31 cellular contexts compared by ENCODE assay signal in genomic region chr3:100761951-100762350, GRCh38.
"Had no signal": no experiment of that assay in that cellular context is flagged by ENCODE, and none has a peak within 500 bp of the region (broad histone marks: within the 10 kb centered on the region; RNA-seq: fewer than 3 reads in every experiment).

No MANE protein-coding gene starts in this region.

- ATAC-seq: gastroesophageal sphincter, heart right ventricle had no signal

- H3K4me1 Mint-ChIP-seq: activated B cell treated with CpG ODN at 0.5 μM for 24 hours had no signal

- H3K36me3 Mint-ChIP-seq: activated CD4-positive, alpha-beta memory T cell treated with anti-CD3 and anti-CD28 coated beads for 36 hours; activated naive CD4-positive, alpha-beta T cell treated with anti-CD3 and anti-CD28 coated beads, Interleukin-2, amount 50 U/mL, for 24 hours; activated naive CD8-positive, alpha-beta T cell treated with anti-CD3 and anti-CD28 coated beads for 36 hours had no signal

- H3K27ac ChIP-seq: adrenal gland, body of pancreas, dorsolateral prefrontal cortex, epithelial cell of prostate, esophagus squamous epithelium, gastroesophageal sphincter, heart right ventricle, hepatocyte, WERI-Rb-1 had no signal

- DNase-seq: activated B cell treated with CpG ODN at 0.5 μM for 24 hours; activated CD8-positive, alpha-beta memory T cell treated with anti-CD3 and anti-CD28 coated beads, Interleukin-2, amount 10 ng/mL, durations not matched to agents 7 days and 5 days; activated CD8-positive, alpha-beta memory T cell treated with anti-CD3 and anti-CD28 coated beads, Interleukin-2, amount 50 U/mL, for 4 hours; activated naive CD8-positive, alpha-beta T cell treated with anti-CD3 and anti-CD28 coated beads for 36 hours; activated naive CD8-positive, alpha-beta T cell treated with anti-CD3 and anti-CD28 coated beads, Interleukin-2, amount 50 U/mL, for 24 hours; adrenal gland; amygdala; aorta; caudate nucleus; cortex of kidney; dorsolateral prefrontal cortex; effector memory CD4-positive, alpha-beta T cell; esophagus squamous epithelium; foreskin melanocyte; heart right ventricle; T-helper 17 cell; T1000 had no signal

- H3K27me3 Mint-ChIP-seq: activated CD4-positive, alpha-beta memory T cell treated with anti-CD3 and anti-CD28 coated beads for 36 hours; activated CD4-positive, alpha-beta T cell treated with anti-CD3 and anti-CD28 coated beads, Interleukin-2, amount 10 ng/mL, durations not matched to agents 24 days and 14 days; activated CD8-positive, alpha-beta memory T cell treated with anti-CD3 and anti-CD28 coated beads, Interleukin-2, amount 10 ng/mL, durations not matched to agents 7 days and 5 days; activated naive CD4-positive, alpha-beta T cell treated with anti-CD3 and anti-CD28 coated beads, Interleukin-2, amount 50 U/mL, for 24 hours; activated naive CD8-positive, alpha-beta T cell treated with anti-CD3 and anti-CD28 coated beads for 36 hours; activated naive CD8-positive, alpha-beta T cell treated with anti-CD3 and anti-CD28 coated beads, Interleukin-2, amount 50 U/mL, for 24 hours; T-helper 17 cell had no signal

- H3K27me3 ChIP-seq: adrenal gland, body of pancreas, dorsolateral prefrontal cortex, esophagus squamous epithelium, gastroesophageal sphincter, heart right ventricle, hepatocyte had no signal

- H2AFZ ChIP-seq: hepatocyte had no signal

- H3K27ac Mint-ChIP-seq: activated B cell treated with CpG ODN at 0.5 μM for 24 hours; activated CD4-positive, alpha-beta memory T cell treated with anti-CD3 and anti-CD28 coated beads for 36 hours; activated CD4-positive, alpha-beta T cell treated with anti-CD3 and anti-CD28 coated beads, Interleukin-2, amount 10 ng/mL, durations not matched to agents 24 days and 14 days; activated CD8-positive, alpha-beta memory T cell treated with anti-CD3 and anti-CD28 coated beads, Interleukin-2, amount 10 ng/mL, durations not matched to agents 7 days and 5 days; activated CD8-positive, alpha-beta T cell treated with anti-CD3 and anti-CD28 coated beads, Interleukin-2, amount 10 ng/mL, durations not matched to agents 7 days and 5 days; activated naive CD4-positive, alpha-beta T cell treated with anti-CD3 and anti-CD28 coated beads for 36 hours; activated naive CD4-positive, alpha-beta T cell treated with anti-CD3 and anti-CD28 coated beads, Interleukin-2, amount 50 U/mL, for 24 hours; activated naive CD8-positive, alpha-beta T cell treated with anti-CD3 and anti-CD28 coated beads for 36 hours; activated naive CD8-positive, alpha-beta T cell treated with anti-CD3 and anti-CD28 coated beads, Interleukin-2, amount 50 U/mL, for 24 hours; activated T-helper 1 cell treated with anti-CD3 and anti-CD28 coated beads, Interleukin-12 subunit alpha, Interleukin-12 subunit beta, Interleukin-2, Interleukin-4 antibody, amounts not matched to agents 30 ng/mL and 10 ng/mL and 1 ng/mL, durations not matched to agents 14 hours and 24 hours and 36 hours; activated T-helper 2 cell treated with anti-CD3 and anti-CD28 coated beads, Interferon-gamma antibody, Interleukin-2, Interleukin-4, amounts not matched to agents 10 μg/mL and 5 μg/mL and 100 μg/mL, durations not matched to agents 14 hours and 24 hours and 36 hours; endodermal cell; T-helper 17 cell; T-helper 2 cell treated with Interferon-gamma antibody and Interleukin-4, amounts not matched to agents 5 μg/mL and 100 μg/mL, for 36 hours had no signal

- H3K79me2 ChIP-seq: hepatocyte had no signal

- H3K9me3 ChIP-seq: adrenal gland, body of pancreas, esophagus squamous epithelium, gastroesophageal sphincter, heart right ventricle had no signal

- H3K9me3 Mint-ChIP-seq: activated B cell treated with CpG ODN at 0.5 μM for 24 hours; activated CD4-positive, alpha-beta memory T cell treated with anti-CD3 and anti-CD28 coated beads for 36 hours; activated CD4-positive, alpha-beta T cell treated with anti-CD3 and anti-CD28 coated beads, Interleukin-2, amount 10 ng/mL, durations not matched to agents 24 days and 14 days; activated naive CD4-positive, alpha-beta T cell treated with anti-CD3 and anti-CD28 coated beads for 36 hours; activated naive CD4-positive, alpha-beta T cell treated with anti-CD3 and anti-CD28 coated beads, Interleukin-2, amount 50 U/mL, for 24 hours; activated naive CD8-positive, alpha-beta T cell treated with anti-CD3 and anti-CD28 coated beads for 36 hours; activated naive CD8-positive, alpha-beta T cell treated with anti-CD3 and anti-CD28 coated beads, Interleukin-2, amount 50 U/mL, for 24 hours; activated T-helper 1 cell treated with anti-CD3 and anti-CD28 coated beads, Interleukin-12 subunit alpha, Interleukin-12 subunit beta, Interleukin-2, Interleukin-4 antibody, amounts not matched to agents 30 ng/mL and 10 ng/mL and 1 ng/mL, durations not matched to agents 14 hours and 24 hours and 36 hours; activated T-helper 2 cell treated with anti-CD3 and anti-CD28 coated beads, Interferon-gamma antibody, Interleukin-2, Interleukin-4, amounts not matched to agents 10 μg/mL and 5 μg/mL and 100 μg/mL, durations not matched to agents 14 hours and 24 hours and 36 hours; endodermal cell; T-helper 2 cell treated with Interferon-gamma antibody and Interleukin-4, amounts not matched to agents 5 μg/mL and 100 μg/mL, for 36 hours had no signal

- H3K4me1 ChIP-seq: body of pancreas had no signal

- H3K36me3 ChIP-seq: adrenal gland, esophagus squamous epithelium, WERI-Rb-1 had no signal

- H3K4me3 Mint-ChIP-seq: activated B cell treated with CpG ODN at 0.5 μM for 24 hours; activated CD4-positive, alpha-beta memory T cell treated with anti-CD3 and anti-CD28 coated beads for 36 hours; activated CD4-positive, alpha-beta T cell treated with anti-CD3 and anti-CD28 coated beads, Interleukin-2, amount 10 ng/mL, durations not matched to agents 24 days and 14 days; activated CD8-positive, alpha-beta memory T cell treated with anti-CD3 and anti-CD28 coated beads, Interleukin-2, amount 10 ng/mL, durations not matched to agents 7 days and 5 days; activated CD8-positive, alpha-beta T cell treated with anti-CD3 and anti-CD28 coated beads, Interleukin-2, amount 10 ng/mL, durations not matched to agents 7 days and 5 days; activated naive CD4-positive, alpha-beta T cell treated with anti-CD3 and anti-CD28 coated beads for 36 hours; activated naive CD4-positive, alpha-beta T cell treated with anti-CD3 and anti-CD28 coated beads, Interleukin-2, amount 50 U/mL, for 24 hours; activated naive CD8-positive, alpha-beta T cell treated with anti-CD3 and anti-CD28 coated beads for 36 hours; activated naive CD8-positive, alpha-beta T cell treated with anti-CD3 and anti-CD28 coated beads, Interleukin-2, amount 50 U/mL, for 24 hours; activated T-helper 1 cell treated with anti-CD3 and anti-CD28 coated beads, Interleukin-12 subunit alpha, Interleukin-12 subunit beta, Interleukin-2, Interleukin-4 antibody, amounts not matched to agents 30 ng/mL and 10 ng/mL and 1 ng/mL, durations not matched to agents 14 hours and 24 hours and 36 hours; endodermal cell; T-helper 17 cell; T-helper 2 cell treated with Interferon-gamma antibody and Interleukin-4, amounts not matched to agents 5 μg/mL and 100 μg/mL, for 36 hours had no signal

- H3K4me2 ChIP-seq: hepatocyte had no signal

- H3K4me3 ChIP-seq: adrenal gland, body of pancreas, dorsolateral prefrontal cortex, esophagus squamous epithelium, gastroesophageal sphincter, heart right ventricle, hepatocyte had no signal
